1 cellular context compared by ENCODE assay signal in genomic region chr7:48144291-48144768, GRCh38.
TF ChIP-seq lines count a peak whose summit lies in the region.

No MANE protein-coding gene starts in this region.

TF ChIP-seq in HepG2, 621 proteins besides CTCF, POLR2A, EP300 and RAD21 (continued from another document and continues in another):
- TF ChIP-seq, protein P1, sequence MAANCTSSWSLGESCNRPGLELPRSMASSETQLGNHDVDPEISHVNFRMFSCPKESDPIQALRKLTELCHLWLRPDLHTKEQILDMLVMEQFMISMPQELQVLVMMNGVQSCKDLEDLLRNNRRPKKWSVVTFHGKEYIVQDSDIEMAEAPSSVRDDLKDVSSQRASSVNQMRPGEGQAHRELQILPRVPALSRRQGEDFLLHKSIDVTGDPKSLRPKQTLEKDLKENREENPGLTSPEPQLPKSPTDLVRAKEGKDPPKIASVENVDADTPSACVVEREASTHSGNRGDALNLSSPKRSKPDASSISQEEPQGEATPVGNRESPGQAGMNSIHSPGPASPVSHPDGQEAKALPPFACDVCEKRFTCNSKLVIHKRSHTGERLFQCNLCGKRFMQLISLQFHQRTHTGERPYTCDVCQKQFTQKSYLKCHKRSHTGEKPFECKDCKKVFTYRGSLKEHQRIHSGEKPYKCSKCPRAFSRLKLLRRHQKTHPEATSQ (CRISPR knock-in tag; IDR thresholded peaks at IDR 0.05; ENCODE audit: borderline replicate concordance), result no peak
- TF ChIP-seq ZNF83 (CRISPR knock-in tag; IDR thresholded peaks at IDR 0.05; ENCODE audit: borderline replicate concordance) (no peak), MBD4 (IDR thresholded peaks at IDR 0.05; ENCODE audit: borderline replicate concordance, low read length) (peak; percentile 58; the same call in 1 of the 2 replicates), RXRB (CRISPR knock-in tag; IDR thresholded peaks at IDR 0.05; ENCODE audit: borderline replicate concordance) (peak; percentile 92), MAZ (IDR thresholded peaks at IDR 0.05; ENCODE audit: borderline replicate concordance, low read depth, low read length) (no peak), MAZ (CRISPR knock-in tag; IDR thresholded peaks at IDR 0.05; ENCODE audit: low read depth) (no peak), HCFC1 (IDR thresholded peaks at IDR 0.05; ENCODE audit: low read depth, low read length) (no peak), ZNF704 (CRISPR knock-in tag; IDR thresholded peaks at IDR 0.05; ENCODE audit: borderline replicate concordance) (no peak), ZNF446 (CRISPR knock-in tag; IDR thresholded peaks at IDR 0.05) (no peak), NR2F1 (CRISPR knock-in tag; IDR thresholded peaks at IDR 0.05) (peak; percentile 81 to 95), TBP (CRISPR knock-in tag; IDR thresholded peaks at IDR 0.05) (no peak), KDM5A (IDR thresholded peaks at IDR 0.05; ENCODE audit: borderline replicate concordance, low read length) (no peak), SNAPC5 (CRISPR knock-in tag; IDR thresholded peaks at IDR 0.05; ENCODE audit: borderline replicate concordance) (peak; percentile 42; the same call in 1 of the 2 replicates), TCF7L2 (IDR thresholded peaks at IDR 0.05; ENCODE audit: low read depth, low read length) (no peak), ZNF251 (CRISPR knock-in tag; IDR thresholded peaks at IDR 0.05) (no peak), PLRG1 (conservative IDR thresholded peaks at IDR 0.05) (no peak), MATR3 (CRISPR knock-in tag; IDR thresholded peaks at IDR 0.05) (no peak), ZNF510 (CRISPR knock-in tag; IDR thresholded peaks at IDR 0.05; ENCODE audit: low read depth) (no peak), AKAP8 (CRISPR knock-in tag; IDR thresholded peaks at IDR 0.05) (no peak), RCOR2 (CRISPR knock-in tag; IDR thresholded peaks at IDR 0.05) (peak; percentile 77; the same call in 1 of the 2 replicates), ZNF674 (CRISPR knock-in tag; IDR thresholded peaks at IDR 0.05; ENCODE audit: low read depth) (no peak), TBX3 (IDR thresholded peaks at IDR 0.05; ENCODE audit: borderline replicate concordance) (peak; percentile 53; the same call in 1 of the 2 replicates), PHF20 (CRISPR knock-in tag; IDR thresholded peaks at IDR 0.05) (no peak; the same call in 1 of the 2 replicates), MXD3 (CRISPR knock-in tag; IDR thresholded peaks at IDR 0.05) (no peak; the same call in 1 of the 2 replicates), ZNF451 (CRISPR knock-in tag; IDR thresholded peaks at IDR 0.05) (no peak), NR1H2 (CRISPR knock-in tag; IDR thresholded peaks at IDR 0.05; ENCODE audit: borderline replicate concordance, low read depth) (no peak), ZEB1 (IDR thresholded peaks at IDR 0.05; ENCODE audit: insufficient replicate concordance, low read depth) (peak; percentile 54), EHMT2 (IDR thresholded peaks at IDR 0.05; ENCODE audit: borderline replicate concordance, low read depth, low read length) (0 out of 2 replicates have a peak, but pooled peaks have one; percentile 32), SAFB2 (CRISPR knock-in tag; IDR thresholded peaks at IDR 0.05; ENCODE audit: borderline replicate concordance, low read depth) (no peak; the same call in 1 of the 2 replicates), RFX1 (IDR thresholded peaks at IDR 0.05) (no peak), SIN3A (IDR thresholded peaks at IDR 0.05; ENCODE audit: borderline replicate concordance, low read depth, low read length) (no peak), LBX2 (CRISPR knock-in tag; IDR thresholded peaks at IDR 0.05; ENCODE audit: borderline replicate concordance) (no peak), ZIK1 (CRISPR knock-in tag; IDR thresholded peaks at IDR 0.05; ENCODE audit: borderline replicate concordance, low read depth) (no peak)
- TF ChIP-seq, protein P2, sequence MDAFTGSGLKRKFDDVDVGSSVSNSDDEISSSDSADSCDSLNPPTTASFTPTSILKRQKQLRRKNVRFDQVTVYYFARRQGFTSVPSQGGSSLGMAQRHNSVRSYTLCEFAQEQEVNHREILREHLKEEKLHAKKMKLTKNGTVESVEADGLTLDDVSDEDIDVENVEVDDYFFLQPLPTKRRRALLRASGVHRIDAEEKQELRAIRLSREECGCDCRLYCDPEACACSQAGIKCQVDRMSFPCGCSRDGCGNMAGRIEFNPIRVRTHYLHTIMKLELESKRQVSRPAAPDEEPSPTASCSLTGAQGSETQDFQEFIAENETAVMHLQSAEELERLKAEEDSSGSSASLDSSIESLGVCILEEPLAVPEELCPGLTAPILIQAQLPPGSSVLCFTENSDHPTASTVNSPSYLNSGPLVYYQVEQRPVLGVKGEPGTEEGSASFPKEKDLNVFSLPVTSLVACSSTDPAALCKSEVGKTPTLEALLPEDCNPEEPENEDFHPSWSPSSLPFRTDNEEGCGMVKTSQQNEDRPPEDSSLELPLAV (CRISPR knock-in tag; conservative IDR thresholded peaks at IDR 0.05; ENCODE audit: low read depth), result no peak
- TF ChIP-seq, protein P3, sequence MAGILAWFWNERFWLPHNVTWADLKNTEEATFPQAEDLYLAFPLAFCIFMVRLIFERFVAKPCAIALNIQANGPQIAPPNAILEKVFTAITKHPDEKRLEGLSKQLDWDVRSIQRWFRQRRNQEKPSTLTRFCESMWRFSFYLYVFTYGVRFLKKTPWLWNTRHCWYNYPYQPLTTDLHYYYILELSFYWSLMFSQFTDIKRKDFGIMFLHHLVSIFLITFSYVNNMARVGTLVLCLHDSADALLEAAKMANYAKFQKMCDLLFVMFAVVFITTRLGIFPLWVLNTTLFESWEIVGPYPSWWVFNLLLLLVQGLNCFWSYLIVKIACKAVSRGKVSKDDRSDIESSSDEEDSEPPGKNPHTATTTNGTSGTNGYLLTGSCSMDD (CRISPR knock-in tag; IDR thresholded peaks at IDR 0.05), result no peak
- TF ChIP-seq, protein P4, sequence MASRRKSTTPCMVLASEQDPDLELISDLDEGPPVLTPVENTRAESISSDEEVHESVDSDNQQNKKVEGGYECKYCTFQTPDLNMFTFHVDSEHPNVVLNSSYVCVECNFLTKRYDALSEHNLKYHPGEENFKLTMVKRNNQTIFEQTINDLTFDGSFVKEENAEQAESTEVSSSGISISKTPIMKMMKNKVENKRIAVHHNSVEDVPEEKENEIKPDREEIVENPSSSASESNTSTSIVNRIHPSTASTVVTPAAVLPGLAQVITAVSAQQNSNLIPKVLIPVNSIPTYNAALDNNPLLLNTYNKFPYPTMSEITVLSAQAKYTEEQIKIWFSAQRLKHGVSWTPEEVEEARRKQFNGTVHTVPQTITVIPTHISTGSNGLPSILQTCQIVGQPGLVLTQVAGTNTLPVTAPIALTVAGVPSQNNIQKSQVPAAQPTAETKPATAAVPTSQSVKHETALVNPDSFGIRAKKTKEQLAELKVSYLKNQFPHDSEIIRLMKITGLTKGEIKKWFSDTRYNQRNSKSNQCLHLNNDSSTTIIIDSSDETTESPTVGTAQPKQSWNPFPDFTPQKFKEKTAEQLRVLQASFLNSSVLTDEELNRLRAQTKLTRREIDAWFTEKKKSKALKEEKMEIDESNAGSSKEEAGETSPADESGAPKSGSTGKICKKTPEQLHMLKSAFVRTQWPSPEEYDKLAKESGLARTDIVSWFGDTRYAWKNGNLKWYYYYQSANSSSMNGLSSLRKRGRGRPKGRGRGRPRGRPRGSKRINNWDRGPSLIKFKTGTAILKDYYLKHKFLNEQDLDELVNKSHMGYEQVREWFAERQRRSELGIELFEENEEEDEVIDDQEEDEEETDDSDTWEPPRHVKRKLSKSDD (CRISPR knock-in tag; IDR thresholded peaks at IDR 0.05; ENCODE audit: low read depth), result no peak
- TF ChIP-seq, protein P5, sequence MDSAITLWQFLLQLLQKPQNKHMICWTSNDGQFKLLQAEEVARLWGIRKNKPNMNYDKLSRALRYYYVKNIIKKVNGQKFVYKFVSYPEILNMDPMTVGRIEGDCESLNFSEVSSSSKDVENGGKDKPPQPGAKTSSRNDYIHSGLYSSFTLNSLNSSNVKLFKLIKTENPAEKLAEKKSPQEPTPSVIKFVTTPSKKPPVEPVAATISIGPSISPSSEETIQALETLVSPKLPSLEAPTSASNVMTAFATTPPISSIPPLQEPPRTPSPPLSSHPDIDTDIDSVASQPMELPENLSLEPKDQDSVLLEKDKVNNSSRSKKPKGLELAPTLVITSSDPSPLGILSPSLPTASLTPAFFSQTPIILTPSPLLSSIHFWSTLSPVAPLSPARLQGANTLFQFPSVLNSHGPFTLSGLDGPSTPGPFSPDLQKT (CRISPR knock-in tag; IDR thresholded peaks at IDR 0.05; ENCODE audit: borderline replicate concordance), result no peak
- TF ChIP-seq, protein P6, sequence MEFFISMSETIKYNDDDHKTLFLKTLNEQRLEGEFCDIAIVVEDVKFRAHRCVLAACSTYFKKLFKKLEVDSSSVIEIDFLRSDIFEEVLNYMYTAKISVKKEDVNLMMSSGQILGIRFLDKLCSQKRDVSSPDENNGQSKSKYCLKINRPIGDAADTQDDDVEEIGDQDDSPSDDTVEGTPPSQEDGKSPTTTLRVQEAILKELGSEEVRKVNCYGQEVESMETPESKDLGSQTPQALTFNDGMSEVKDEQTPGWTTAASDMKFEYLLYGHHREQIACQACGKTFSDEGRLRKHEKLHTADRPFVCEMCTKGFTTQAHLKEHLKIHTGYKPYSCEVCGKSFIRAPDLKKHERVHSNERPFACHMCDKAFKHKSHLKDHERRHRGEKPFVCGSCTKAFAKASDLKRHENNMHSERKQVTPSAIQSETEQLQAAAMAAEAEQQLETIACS (CRISPR knock-in tag; IDR thresholded peaks at IDR 0.05), result no peak
- TF ChIP-seq, protein P7, sequence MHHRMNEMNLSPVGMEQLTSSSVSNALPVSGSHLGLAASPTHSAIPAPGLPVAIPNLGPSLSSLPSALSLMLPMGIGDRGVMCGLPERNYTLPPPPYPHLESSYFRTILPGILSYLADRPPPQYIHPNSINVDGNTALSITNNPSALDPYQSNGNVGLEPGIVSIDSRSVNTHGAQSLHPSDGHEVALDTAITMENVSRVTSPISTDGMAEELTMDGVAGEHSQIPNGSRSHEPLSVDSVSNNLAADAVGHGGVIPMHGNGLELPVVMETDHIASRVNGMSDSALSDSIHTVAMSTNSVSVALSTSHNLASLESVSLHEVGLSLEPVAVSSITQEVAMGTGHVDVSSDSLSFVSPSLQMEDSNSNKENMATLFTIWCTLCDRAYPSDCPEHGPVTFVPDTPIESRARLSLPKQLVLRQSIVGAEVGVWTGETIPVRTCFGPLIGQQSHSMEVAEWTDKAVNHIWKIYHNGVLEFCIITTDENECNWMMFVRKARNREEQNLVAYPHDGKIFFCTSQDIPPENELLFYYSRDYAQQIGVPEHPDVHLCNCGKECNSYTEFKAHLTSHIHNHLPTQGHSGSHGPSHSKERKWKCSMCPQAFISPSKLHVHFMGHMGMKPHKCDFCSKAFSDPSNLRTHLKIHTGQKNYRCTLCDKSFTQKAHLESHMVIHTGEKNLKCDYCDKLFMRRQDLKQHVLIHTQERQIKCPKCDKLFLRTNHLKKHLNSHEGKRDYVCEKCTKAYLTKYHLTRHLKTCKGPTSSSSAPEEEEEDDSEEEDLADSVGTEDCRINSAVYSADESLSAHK (CRISPR knock-in tag; IDR thresholded peaks at IDR 0.05; ENCODE audit: borderline replicate concordance), result no peak
- TF ChIP-seq, protein P8, sequence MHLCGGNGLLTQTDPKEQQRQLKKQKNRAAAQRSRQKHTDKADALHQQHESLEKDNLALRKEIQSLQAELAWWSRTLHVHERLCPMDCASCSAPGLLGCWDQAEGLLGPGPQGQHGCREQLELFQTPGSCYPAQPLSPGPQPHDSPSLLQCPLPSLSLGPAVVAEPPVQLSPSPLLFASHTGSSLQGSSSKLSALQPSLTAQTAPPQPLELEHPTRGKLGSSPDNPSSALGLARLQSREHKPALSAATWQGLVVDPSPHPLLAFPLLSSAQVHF (CRISPR knock-in tag; IDR thresholded peaks at IDR 0.05), result no peak
- TF ChIP-seq, protein P9, sequence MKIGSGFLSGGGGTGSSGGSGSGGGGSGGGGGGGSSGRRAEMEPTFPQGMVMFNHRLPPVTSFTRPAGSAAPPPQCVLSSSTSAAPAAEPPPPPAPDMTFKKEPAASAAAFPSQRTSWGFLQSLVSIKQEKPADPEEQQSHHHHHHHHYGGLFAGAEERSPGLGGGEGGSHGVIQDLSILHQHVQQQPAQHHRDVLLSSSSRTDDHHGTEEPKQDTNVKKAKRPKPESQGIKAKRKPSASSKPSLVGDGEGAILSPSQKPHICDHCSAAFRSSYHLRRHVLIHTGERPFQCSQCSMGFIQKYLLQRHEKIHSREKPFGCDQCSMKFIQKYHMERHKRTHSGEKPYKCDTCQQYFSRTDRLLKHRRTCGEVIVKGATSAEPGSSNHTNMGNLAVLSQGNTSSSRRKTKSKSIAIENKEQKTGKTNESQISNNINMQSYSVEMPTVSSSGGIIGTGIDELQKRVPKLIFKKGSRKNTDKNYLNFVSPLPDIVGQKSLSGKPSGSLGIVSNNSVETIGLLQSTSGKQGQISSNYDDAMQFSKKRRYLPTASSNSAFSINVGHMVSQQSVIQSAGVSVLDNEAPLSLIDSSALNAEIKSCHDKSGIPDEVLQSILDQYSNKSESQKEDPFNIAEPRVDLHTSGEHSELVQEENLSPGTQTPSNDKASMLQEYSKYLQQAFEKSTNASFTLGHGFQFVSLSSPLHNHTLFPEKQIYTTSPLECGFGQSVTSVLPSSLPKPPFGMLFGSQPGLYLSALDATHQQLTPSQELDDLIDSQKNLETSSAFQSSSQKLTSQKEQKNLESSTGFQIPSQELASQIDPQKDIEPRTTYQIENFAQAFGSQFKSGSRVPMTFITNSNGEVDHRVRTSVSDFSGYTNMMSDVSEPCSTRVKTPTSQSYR (CRISPR knock-in tag; IDR thresholded peaks at IDR 0.05; ENCODE audit: borderline replicate concordance), result peak; percentile 32; the same call in 1 of the 2 replicates
- TF ChIP-seq, protein P10, sequence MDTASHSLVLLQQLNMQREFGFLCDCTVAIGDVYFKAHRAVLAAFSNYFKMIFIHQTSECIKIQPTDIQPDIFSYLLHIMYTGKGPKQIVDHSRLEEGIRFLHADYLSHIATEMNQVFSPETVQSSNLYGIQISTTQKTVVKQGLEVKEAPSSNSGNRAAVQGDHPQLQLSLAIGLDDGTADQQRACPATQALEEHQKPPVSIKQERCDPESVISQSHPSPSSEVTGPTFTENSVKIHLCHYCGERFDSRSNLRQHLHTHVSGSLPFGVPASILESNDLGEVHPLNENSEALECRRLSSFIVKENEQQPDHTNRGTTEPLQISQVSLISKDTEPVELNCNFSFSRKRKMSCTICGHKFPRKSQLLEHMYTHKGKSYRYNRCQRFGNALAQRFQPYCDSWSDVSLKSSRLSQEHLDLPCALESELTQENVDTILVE (CRISPR knock-in tag; IDR thresholded peaks at IDR 0.05), result peak; percentile 68
